In the genomic region with DNA sequence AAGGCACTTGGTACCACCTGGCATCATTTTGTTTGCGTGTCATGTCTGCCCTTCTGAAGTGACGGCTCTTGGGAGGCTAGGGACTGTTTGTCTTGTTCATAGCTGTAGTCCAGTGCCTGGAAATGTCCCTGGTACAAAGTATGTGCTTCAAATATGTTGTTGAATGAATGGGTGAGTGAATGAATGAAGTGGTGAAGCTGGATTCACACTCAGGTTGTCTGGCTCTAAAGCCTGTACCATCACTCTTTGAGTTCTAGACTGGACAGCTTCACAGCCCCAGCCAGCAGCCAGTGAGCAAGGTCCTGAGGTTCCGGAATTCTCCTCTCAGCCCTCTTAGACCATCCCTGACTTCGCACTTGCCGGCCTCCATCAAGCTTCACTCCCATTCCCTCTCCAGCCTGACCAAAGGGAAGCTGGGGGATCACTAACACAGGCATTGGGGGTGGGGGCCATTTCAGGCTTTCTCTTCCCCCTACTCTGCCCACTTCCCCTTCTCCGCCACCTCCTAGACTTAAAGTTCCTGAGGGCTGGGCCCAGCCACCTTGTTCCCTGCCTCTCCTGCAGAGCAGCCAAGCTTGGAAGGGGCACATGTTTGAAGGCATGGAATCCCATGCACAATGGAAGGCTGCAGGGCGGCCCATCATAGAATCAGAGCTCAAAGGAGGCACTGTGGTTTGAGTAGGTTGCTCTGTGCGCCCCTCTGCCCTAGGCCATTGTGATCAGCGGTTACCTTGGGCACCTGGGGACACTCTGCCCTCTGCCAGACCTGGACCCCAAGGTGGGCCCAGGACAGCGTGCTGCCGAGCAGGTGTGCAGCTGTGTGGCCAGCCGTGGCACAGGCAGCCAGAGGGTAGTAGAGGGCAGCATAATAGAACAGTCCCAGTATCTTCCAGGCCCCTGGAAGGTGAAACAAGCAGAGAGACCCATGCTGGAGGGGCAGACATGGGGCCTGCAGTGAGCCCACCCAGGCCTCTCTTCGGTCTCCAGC, we compare ENCODE assay signal across 20 cellular contexts. TPM values are rescaled to one million over a fixed set of nuclear protein-coding genes. Genes with fewer than 3 reads are reported as not detected.
"Had no signal": no experiment of that assay in that cellular context is flagged by ENCODE, and none has a peak within 500 bp of the region (broad histone marks: within the 10 kb centered on the region; RNA-seq: fewer than 3 reads in every experiment).

No MANE protein-coding gene starts in this region.

- H3K9ac ChIP-seq: parathyroid adenoma had no signal

- H3K9me3 ChIP-seq: lower lobe of right lung, stomach, thoracic aorta had no signal

- H3K36me3 ChIP-seq: lower lobe of right lung, stomach, thoracic aorta had no signal

- H3K4me3 ChIP-seq: lower lobe of right lung, stomach, thoracic aorta had no signal

- H2AFZ ChIP-seq: parathyroid adenoma had no signal

- ATAC-seq: activated naive CD8-positive, alpha-beta T cell treated with anti-CD3 and anti-CD28 coated beads, Interleukin-2, amount 50 U/mL, for 24 hours; lower lobe of right lung had no signal

- H3K4me1 ChIP-seq: parathyroid adenoma had no signal

- H3K27me3 ChIP-seq: stomach had no signal

- H3K27ac ChIP-seq: lower lobe of right lung, parathyroid adenoma, stomach, thoracic aorta had no signal

- FAIRE-seq: frontal cortex had no signal

- DNase-seq: activated CD4-positive, CD25-positive, alpha-beta regulatory T cell treated with anti-CD3 and anti-CD28 coated beads, Interleukin-2, amount 50 U/mL, for 72 hours; activated naive CD4-positive, alpha-beta T cell treated with anti-CD3 and anti-CD28 coated beads for 36 hours; activated naive CD8-positive, alpha-beta T cell treated with anti-CD3 and anti-CD28 coated beads, Interleukin-2, amount 50 U/mL, for 24 hours; aorta; cerebellar nuclear complex; dermis blood vessel endothelial cell; head of caudate nucleus; left colon; lower lobe of right lung; midbrain; stimulated activated CD4-positive, alpha-beta T cell treated with anti-CD3 and anti-CD28 coated beads, Interleukin-12 subunit alpha, Interleukin-12 subunit beta, amount 100 ng/mL, for 4 hours; stimulated activated CD4-positive, alpha-beta T cell treated with anti-CD3 and anti-CD28 coated beads, Interleukin-2, amount 100 ng/mL, for 24 hours; stomach had no signal

- H3K79me2 ChIP-seq: parathyroid adenoma had no signal

RNA-seq across cellular contexts. Expression of a gene that starts 7.7 kb away (rescaled TPM):
- total RNA-seq: activated naive CD4-positive, alpha-beta T cell treated with anti-CD3 and anti-CD28 coated beads for 36 hours; activated T-helper 2 cell treated with anti-CD3 and anti-CD28 coated beads, Interferon-gamma antibody, Interleukin-2, Interleukin-4, amounts not matched to agents 10 μg/mL and 5 μg/mL and 100 μg/mL, durations not matched to agents 14 hours and 24 hours and 36 hours; left colon; lower lobe of right lung; T-helper 2 cell treated with Interferon-gamma antibody and Interleukin-4, amounts not matched to agents 100 ng/mL and 5 ng/mL, for 36 hours had no signal
- polyA plus RNA-seq: fibroblast of lung had no signal

RNA-seq across cellular contexts. Expression of a gene that starts 21.4 kb away (rescaled TPM):
- total RNA-seq: activated naive CD4-positive, alpha-beta T cell treated with anti-CD3 and anti-CD28 coated beads for 36 hours; activated T-helper 2 cell treated with anti-CD3 and anti-CD28 coated beads, Interferon-gamma antibody, Interleukin-2, Interleukin-4, amounts not matched to agents 10 μg/mL and 5 μg/mL and 100 μg/mL, durations not matched to agents 14 hours and 24 hours and 36 hours; T-helper 2 cell treated with Interferon-gamma antibody and Interleukin-4, amounts not matched to agents 100 ng/mL and 5 ng/mL, for 36 hours had no signal

RNA-seq across cellular contexts. Expression of a gene that starts 41.3 kb away (rescaled TPM):
- total RNA-seq: activated naive CD4-positive, alpha-beta T cell treated with anti-CD3 and anti-CD28 coated beads for 36 hours; activated T-helper 2 cell treated with anti-CD3 and anti-CD28 coated beads, Interferon-gamma antibody, Interleukin-2, Interleukin-4, amounts not matched to agents 10 μg/mL and 5 μg/mL and 100 μg/mL, durations not matched to agents 14 hours and 24 hours and 36 hours; aorta; dermis blood vessel endothelial cell; fibroblast of lung; renal cortical epithelial cell; T-helper 2 cell treated with Interferon-gamma antibody and Interleukin-4, amounts not matched to agents 100 ng/mL and 5 ng/mL, for 36 hours; thoracic aorta had no signal
- polyA plus RNA-seq: aorta, fibroblast of lung, stomach had no signal
